In the genomic region with DNA sequence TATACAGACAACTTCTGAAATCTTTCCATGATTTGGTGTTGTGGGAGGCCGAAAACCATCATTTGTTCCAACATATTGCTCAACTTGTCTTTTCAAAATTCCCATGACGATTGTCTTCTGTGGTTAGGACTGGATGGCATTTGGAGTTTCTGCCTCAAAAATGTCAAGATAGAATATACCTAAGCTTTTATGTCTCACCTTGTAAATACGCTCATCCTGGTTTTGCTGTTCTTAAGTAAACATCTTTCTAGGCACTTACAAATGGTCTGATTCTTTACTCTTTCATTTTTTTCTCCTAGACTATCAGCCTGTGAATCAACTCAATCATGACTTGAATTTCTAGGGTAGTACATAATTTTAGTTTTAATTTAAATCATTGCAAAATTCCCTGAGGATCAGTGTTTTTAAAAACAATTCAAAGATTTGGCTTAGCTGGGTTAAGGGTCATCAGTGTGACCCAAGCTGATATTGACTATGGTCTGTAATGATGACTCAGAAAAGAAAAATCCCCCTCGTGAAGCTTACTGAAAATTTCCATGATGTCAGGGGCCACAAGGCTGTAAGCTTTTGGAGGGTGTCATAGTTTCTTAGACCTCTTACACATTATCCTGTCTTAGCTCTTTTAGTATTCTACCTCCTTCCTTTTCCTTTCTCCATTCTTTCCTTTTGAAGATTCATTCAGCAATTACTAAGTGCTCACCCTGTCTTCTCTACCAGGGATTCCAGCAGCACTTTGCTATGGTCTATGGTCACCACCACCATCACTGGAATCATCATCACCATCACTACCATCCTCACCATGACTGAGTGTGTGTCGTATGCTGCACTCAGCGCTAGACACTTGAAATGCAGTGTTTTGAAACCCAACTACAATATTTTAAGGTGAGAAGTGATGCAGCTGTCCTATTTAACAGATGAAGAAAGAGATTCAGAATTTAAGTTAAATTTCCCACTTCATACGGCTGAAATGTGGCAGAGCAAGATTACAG, we compare ENCODE assay signal across 9 cellular contexts.
DNase-seq lines count a peak whose midpoint lies in the region; ATAC-seq and TF ChIP-seq lines count a peak whose summit lies in the region.
"Had no signal": no experiment of that assay in that cellular context is flagged by ENCODE, and none has a peak within 500 bp of the region (broad histone marks: within the 10 kb centered on the region; RNA-seq: fewer than 3 reads in every experiment).

No MANE protein-coding gene starts in this region.

- DNase-seq in Right ventricle myocardium inferior (ENCODE audit: missing footprints) = no peak
- no peak for DNase-seq in cardiac septum (ENCODE audit: low spot score)
- peak; percentile 26 for DNase-seq in NCI-H82 (lab: John Stamatoyannopoulos, UW)
- peak; percentile 85 for DNase-seq in fibroblast of the aortic adventitia (ENCODE audit: low read depth)
- no peak for DNase-seq in aorta
- DNase-seq in vagina (ENCODE audit: extremely low spot score in 2 of 2) = no peak
- DNase-seq in central memory CD4-positive, alpha-beta T cell = no peak
- DNase-seq: NCI-H1694 had no signal

- intact Hi-C loops in Right ventricle myocardium inferior (cut with DNase I) = no loop called here
- intact Hi-C loops in cardiac septum (cut with DNase I) = no loop called here
- intact Hi-C loops in aorta (cut with DNase I) = no loop called here
- intact Hi-C loops in vagina (cut with DNase I) = no loop called here

- no peaks in the 10 kb centered on the region for H3K4me1 ChIP-seq in aorta (ENCODE audit: control insufficient read depth in 1 of 2, insufficient read depth in 2 of 2, low read length in 2 of 2)
- H3K4me1 ChIP-seq in vagina = peaks cover 17% of the 10 kb centered on the region

- H3K27ac ChIP-seq in aorta (ENCODE audit: low read depth in 1 of 2, low read length in 2 of 2) (no peak overlapping the region), vagina (no peak overlapping the region)

- H3K4me3 ChIP-seq in fibroblast of the aortic adventitia (ENCODE audit: low read depth, low read length) (no peak overlapping the region), aorta (ENCODE audit: low read length in 2 of 2) (no peak overlapping the region), vagina (no peak overlapping the region)

- H3K36me3 ChIP-seq in aorta (ENCODE audit: control insufficient read depth in 1 of 2, insufficient read depth in 2 of 2, low read length in 1 of 2) (peaks cover 0 to 5% of the 10 kb centered on the region in 2 donors), vagina (no peaks in the 10 kb centered on the region)

- WGBS in aorta, 2 donors = 84 to 85% methylated on average over 7 of the region's 7 CpGs

- no peaks in the 10 kb centered on the region for H3K9me3 ChIP-seq in aorta (ENCODE audit: control insufficient read depth, low read length)
- H3K9me3 ChIP-seq in vagina = no peaks in the 10 kb centered on the region

- no peak for TF ChIP-seq POLR2A in vagina (IDR thresholded peaks at IDR 0.05)

- TF ChIP-seq CTCF in fibroblast of the aortic adventitia (IDR thresholded peaks at IDR 0.05; ENCODE audit: insufficient read depth, low read length) (no peak), vagina (IDR thresholded peaks at IDR 0.05) (no peak)

- ATAC-seq in Right ventricle myocardium inferior (peak; percentile 46), aorta (ENCODE audit: low FRiP score) (peak; percentile 74), HG03175 (IDR thresholded peaks at IDR 0.05; ENCODE audit: unreplicated experiment) (no peak)

- H3K27me3 ChIP-seq in aorta (ENCODE audit: control insufficient read depth in 1 of 2, insufficient read depth in 2 of 2, low read length in 1 of 2) = no peaks in the 10 kb centered on the region
- no peaks in the 10 kb centered on the region for H3K27me3 ChIP-seq in vagina

Comparison
In these comparisons a context has a peak if more than half of its experiments do, and no peak if none do; other contexts are left out.
1. DNase-seq: peak in NCI-H82 (single experiment) and fibroblast of the aortic adventitia (single experiment); none in Right ventricle myocardium inferior (single experiment), cardiac septum (single experiment), aorta (0 of 2), vagina (0 of 2) and central memory CD4-positive, alpha-beta T cell (single experiment).